Comparison of ENCODE assay signal across 18 cellular contexts in the genomic region with DNA sequence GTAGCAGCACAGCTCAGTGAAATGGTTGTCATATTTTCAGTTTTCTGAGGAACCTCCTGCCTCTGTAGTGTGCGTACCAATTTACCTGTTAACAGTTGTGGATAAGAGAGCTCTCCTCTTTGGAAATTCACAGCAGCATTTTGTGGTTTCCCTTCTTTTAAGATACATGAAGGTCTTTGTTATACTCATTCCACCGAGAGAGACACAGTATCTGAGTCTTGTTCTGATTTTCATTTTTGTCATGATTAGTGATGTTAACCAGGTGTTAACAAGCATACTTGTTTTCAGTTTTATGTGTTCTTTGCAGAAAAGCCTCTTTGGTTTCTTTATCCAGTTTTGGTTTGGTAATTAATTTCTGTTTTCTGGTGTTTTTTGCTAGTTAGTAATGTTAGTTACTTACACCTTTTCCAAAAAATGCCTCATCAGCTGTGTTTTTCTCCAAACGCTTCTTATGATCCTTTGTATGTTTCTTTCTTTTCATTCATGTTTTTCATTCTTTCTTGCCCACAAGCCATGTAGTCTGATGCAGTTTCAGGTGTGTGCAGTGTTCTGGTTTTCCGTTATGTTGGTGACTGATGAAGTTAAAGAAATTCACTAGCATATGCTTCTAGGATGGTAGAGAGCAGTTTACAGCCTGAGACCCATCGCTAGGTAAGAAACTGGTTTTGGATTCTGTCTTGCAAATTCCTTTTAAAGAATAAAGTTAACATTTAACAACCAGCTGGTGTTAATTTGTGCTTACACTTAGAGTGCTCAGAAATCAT. TPM values are rescaled to one million over a fixed set of nuclear protein-coding genes. Genes with fewer than 3 reads are reported as not detected.
DNase-seq lines count a peak whose midpoint lies in the region; ATAC-seq and TF ChIP-seq lines count a peak whose summit lies in the region.
"Had no signal": no experiment of that assay in that cellular context is flagged by ENCODE, and none has a peak within 500 bp of the region (broad histone marks: within the 10 kb centered on the region; RNA-seq: fewer than 3 reads in every experiment).

No MANE protein-coding gene starts in this region.

- H3K4me1 ChIP-seq in mesenchymal stem cell (ENCODE audit: control insufficient read depth, insufficient read depth, low read depth, low read length), result no peaks in the 10 kb centered on the region

- no peak overlapping the region for H2BK12ac ChIP-seq in mesenchymal stem cell (ENCODE audit: low read length in 2 of 2)

- H3K36me3 Mint-ChIP-seq in endothelial cell (ENCODE audit: low read depth, unreplicated experiment), result no peaks in the 10 kb centered on the region

- H3K9me3 ChIP-seq in mesenchymal stem cell (ENCODE audit: control insufficient read depth, low read length), result no peaks in the 10 kb centered on the region
- H3K9me3 ChIP-seq: MG63 had no signal

- no peak overlapping the region for H2BK15ac ChIP-seq in mesenchymal stem cell (ENCODE audit: low read depth, poor library complexity, severe bottlenecking)

- H4K91ac ChIP-seq in mesenchymal stem cell (ENCODE audit: low read length), result no peak overlapping the region

- no peak overlapping the region for H2BK120ac ChIP-seq in mesenchymal stem cell (ENCODE audit: low read depth, low read length)

- in situ Hi-C loops in ACHN (cut with HindIII; ENCODE audit: low pct_ligation_motif_present, low pct_unique_long_range_greater_than_20kb, low sequenced_read_pairs), result no loop called here

- peaks cover 2% of the 10 kb centered on the region for H3K27me3 Mint-ChIP-seq in endothelial cell (ENCODE audit: unreplicated experiment)

- no peaks in the 10 kb centered on the region for H3K79me1 ChIP-seq in mesenchymal stem cell (replicated peaks; ENCODE audit: low read length, poor library complexity, severe bottlenecking)

- no peak overlapping the region for H4K8ac ChIP-seq in mesenchymal stem cell (ENCODE audit: low read length)

- no peak overlapping the region for H3K27ac ChIP-seq in mesenchymal stem cell (ENCODE audit: low read length, poor library complexity, severe bottlenecking)
- H3K27ac ChIP-seq: C4-2B had no signal

- H3K4ac ChIP-seq in mesenchymal stem cell (ENCODE audit: low read depth in 1 of 2, low read length in 2 of 2), result no peak overlapping the region

- no peak overlapping the region for H3K4me3 Mint-ChIP-seq in endothelial cell (ENCODE audit: unreplicated experiment)

- peak; percentile 73 for ATAC-seq in GM19328 (IDR thresholded peaks at IDR 0.05; ENCODE audit: unreplicated experiment)
- ATAC-seq in HG02798 (IDR thresholded peaks at IDR 0.05; ENCODE audit: poor library complexity, unreplicated experiment), result peak; percentile 44
- ATAC-seq in HG03442 (IDR thresholded peaks at IDR 0.05; ENCODE audit: unreplicated experiment), result peak; percentile 70
- no peak for ATAC-seq in GM21367 (IDR thresholded peaks at IDR 0.05; ENCODE audit: unreplicated experiment)

- H3K4me3 ChIP-seq in GM12864 (ENCODE audit: low read depth, low read length), result peak overlapping the region; percentile 57
- H3K4me3 ChIP-seq in mesenchymal stem cell (ENCODE audit: insufficient read depth in 1 of 2, low read depth in 1 of 2, low read length in 2 of 2), result no peak overlapping the region
- H3K4me3 ChIP-seq: MG63 had no signal

- H3K4me1 Mint-ChIP-seq in endothelial cell (ENCODE audit: unreplicated experiment), result no peaks in the 10 kb centered on the region

- no peak overlapping the region for H3K9ac ChIP-seq in mesenchymal stem cell (ENCODE audit: low read length)

- no peak overlapping the region for H3K23ac ChIP-seq in mesenchymal stem cell (ENCODE audit: low read length in 2 of 2)

- H2BK5ac ChIP-seq in mesenchymal stem cell (ENCODE audit: low read depth, low read length, poor library complexity, severe bottlenecking), result no peak overlapping the region

- H2AFZ ChIP-seq in mesenchymal stem cell (ENCODE audit: low read depth, low read length), result no peak overlapping the region

- TF ChIP-seq CTCF in GM12864 (IDR thresholded peaks at IDR 0.05; ENCODE audit: low read depth, low read length, missing control alignments) (no peak), endothelial cell (IDR thresholded peaks at IDR 0.05; ENCODE audit: unreplicated experiment) (no peak)

- WGBS in mesenchymal stem cell, result 89% methylated on average over 3 of the region's 5 CpGs

- no peak overlapping the region for H3K14ac ChIP-seq in mesenchymal stem cell (ENCODE audit: low read length in 2 of 2)

- H3K18ac ChIP-seq in mesenchymal stem cell (ENCODE audit: low read depth in 1 of 2, low read length in 2 of 2), result no peak overlapping the region

- H3K27ac Mint-ChIP-seq in endothelial cell (ENCODE audit: unreplicated experiment), result no peak overlapping the region

- DNase-seq in GM12864 (ENCODE audit: low read depth), result peak; percentile 54
- DNase-seq in mesenchymal stem cell, result no peak
- DNase-seq in endothelial cell (ENCODE audit: low spot score), result no peak
- DNase-seq in ACHN, result no peak
- DNase-seq: DMS 273 treated with DMSO at 0.1 percent for 48 hours, GF-D8, Karpas-422, MG63, NCI-H1092 treated with DMSO at 0.1 percent for 48 hours, NCI-H2081 treated with DMSO at 0.1 percent for 48 hours, NCI-H510A, NCI-H774, SW 1271 had no signal

- no peak overlapping the region for H3K4me2 ChIP-seq in mesenchymal stem cell (ENCODE audit: low read length, poor library complexity, severe bottlenecking)

- H3K27me3 ChIP-seq in mesenchymal stem cell (ENCODE audit: control insufficient read depth in 1 of 2, insufficient read depth in 1 of 2, low read length in 2 of 2), result peaks cover 0 to 21% of the 10 kb centered on the region in 2 experiments
- H3K27me3 ChIP-seq: MG63 had no signal

- no peaks in the 10 kb centered on the region for H3K36me3 ChIP-seq in mesenchymal stem cell (ENCODE audit: control insufficient read depth in 1 of 2, insufficient read depth in 2 of 2, low read depth in 1 of 2, low read length in 2 of 2)
- H3K36me3 ChIP-seq: MG63 had no signal

- no peaks in the 10 kb centered on the region for H3K9me3 Mint-ChIP-seq in endothelial cell (ENCODE audit: unreplicated experiment)

- H2AK5ac ChIP-seq in mesenchymal stem cell (ENCODE audit: low read length, severe bottlenecking), result no peak overlapping the region

RNA-seq across cellular contexts. Expression of gene CCDC74A, which starts 30.1 kb away (rescaled TPM):
- 11.2 TPM for polyA plus RNA-seq in mesenchymal stem cell (2013, experiment 1 of 2)
- 11.4 TPM for polyA plus RNA-seq in mesenchymal stem cell (2013, experiment 2 of 2)
- total RNA-seq in endothelial cell (ENCODE audit: unreplicated experiment), result 16.0 TPM
